In the genomic region with DNA sequence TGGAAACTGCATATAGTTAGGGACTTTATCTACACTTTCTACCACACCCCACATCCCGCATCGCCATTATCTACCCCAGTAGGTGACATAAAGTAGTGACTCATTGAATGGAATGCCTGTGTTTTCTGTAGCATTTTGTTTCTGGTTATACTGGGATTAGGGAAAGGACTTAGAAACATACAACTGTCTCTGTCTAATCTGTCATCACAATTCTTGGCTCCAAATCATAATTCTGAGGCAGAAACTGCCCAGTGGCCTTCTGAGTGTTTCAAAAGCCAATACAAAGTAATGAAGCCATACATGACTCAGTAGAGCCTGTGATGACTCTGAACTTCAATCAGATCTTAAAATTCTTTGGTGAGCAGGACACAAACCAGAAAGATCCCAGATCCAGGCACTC, we compare ENCODE assay signal across 1 cellular context.
A peak's percentile ranks its signal among the peaks of the same experiment; 100 is the strongest.
TF ChIP-seq lines count a peak whose summit lies in the region.

No MANE protein-coding gene starts in this region.

TF ChIP-seq in H1, 55 proteins besides CTCF, POLR2A, EP300 and RAD21:
- TF ChIP-seq, protein P1, sequence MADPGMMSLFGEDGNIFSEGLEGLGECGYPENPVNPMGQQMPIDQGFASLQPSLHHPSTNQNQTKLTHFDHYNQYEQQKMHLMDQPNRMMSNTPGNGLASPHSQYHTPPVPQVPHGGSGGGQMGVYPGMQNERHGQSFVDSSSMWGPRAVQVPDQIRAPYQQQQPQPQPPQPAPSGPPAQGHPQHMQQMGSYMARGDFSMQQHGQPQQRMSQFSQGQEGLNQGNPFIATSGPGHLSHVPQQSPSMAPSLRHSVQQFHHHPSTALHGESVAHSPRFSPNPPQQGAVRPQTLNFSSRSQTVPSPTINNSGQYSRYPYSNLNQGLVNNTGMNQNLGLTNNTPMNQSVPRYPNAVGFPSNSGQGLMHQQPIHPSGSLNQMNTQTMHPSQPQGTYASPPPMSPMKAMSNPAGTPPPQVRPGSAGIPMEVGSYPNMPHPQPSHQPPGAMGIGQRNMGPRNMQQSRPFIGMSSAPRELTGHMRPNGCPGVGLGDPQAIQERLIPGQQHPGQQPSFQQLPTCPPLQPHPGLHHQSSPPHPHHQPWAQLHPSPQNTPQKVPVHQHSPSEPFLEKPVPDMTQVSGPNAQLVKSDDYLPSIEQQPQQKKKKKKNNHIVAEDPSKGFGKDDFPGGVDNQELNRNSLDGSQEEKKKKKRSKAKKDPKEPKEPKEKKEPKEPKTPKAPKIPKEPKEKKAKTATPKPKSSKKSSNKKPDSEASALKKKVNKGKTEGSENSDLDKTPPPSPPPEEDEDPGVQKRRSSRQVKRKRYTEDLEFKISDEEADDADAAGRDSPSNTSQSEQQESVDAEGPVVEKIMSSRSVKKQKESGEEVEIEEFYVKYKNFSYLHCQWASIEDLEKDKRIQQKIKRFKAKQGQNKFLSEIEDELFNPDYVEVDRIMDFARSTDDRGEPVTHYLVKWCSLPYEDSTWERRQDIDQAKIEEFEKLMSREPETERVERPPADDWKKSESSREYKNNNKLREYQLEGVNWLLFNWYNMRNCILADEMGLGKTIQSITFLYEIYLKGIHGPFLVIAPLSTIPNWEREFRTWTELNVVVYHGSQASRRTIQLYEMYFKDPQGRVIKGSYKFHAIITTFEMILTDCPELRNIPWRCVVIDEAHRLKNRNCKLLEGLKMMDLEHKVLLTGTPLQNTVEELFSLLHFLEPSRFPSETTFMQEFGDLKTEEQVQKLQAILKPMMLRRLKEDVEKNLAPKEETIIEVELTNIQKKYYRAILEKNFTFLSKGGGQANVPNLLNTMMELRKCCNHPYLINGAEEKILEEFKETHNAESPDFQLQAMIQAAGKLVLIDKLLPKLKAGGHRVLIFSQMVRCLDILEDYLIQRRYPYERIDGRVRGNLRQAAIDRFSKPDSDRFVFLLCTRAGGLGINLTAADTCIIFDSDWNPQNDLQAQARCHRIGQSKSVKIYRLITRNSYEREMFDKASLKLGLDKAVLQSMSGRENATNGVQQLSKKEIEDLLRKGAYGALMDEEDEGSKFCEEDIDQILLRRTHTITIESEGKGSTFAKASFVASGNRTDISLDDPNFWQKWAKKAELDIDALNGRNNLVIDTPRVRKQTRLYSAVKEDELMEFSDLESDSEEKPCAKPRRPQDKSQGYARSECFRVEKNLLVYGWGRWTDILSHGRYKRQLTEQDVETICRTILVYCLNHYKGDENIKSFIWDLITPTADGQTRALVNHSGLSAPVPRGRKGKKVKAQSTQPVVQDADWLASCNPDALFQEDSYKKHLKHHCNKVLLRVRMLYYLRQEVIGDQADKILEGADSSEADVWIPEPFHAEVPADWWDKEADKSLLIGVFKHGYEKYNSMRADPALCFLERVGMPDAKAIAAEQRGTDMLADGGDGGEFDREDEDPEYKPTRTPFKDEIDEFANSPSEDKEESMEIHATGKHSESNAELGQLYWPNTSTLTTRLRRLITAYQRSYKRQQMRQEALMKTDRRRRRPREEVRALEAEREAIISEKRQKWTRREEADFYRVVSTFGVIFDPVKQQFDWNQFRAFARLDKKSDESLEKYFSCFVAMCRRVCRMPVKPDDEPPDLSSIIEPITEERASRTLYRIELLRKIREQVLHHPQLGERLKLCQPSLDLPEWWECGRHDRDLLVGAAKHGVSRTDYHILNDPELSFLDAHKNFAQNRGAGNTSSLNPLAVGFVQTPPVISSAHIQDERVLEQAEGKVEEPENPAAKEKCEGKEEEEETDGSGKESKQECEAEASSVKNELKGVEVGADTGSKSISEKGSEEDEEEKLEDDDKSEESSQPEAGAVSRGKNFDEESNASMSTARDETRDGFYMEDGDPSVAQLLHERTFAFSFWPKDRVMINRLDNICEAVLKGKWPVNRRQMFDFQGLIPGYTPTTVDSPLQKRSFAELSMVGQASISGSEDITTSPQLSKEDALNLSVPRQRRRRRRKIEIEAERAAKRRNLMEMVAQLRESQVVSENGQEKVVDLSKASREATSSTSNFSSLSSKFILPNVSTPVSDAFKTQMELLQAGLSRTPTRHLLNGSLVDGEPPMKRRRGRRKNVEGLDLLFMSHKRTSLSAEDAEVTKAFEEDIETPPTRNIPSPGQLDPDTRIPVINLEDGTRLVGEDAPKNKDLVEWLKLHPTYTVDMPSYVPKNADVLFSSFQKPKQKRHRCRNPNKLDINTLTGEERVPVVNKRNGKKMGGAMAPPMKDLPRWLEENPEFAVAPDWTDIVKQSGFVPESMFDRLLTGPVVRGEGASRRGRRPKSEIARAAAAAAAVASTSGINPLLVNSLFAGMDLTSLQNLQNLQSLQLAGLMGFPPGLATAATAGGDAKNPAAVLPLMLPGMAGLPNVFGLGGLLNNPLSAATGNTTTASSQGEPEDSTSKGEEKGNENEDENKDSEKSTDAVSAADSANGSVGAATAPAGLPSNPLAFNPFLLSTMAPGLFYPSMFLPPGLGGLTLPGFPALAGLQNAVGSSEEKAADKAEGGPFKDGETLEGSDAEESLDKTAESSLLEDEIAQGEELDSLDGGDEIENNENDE (IDR thresholded peaks at IDR 0.05; ENCODE audit: insufficient replicate concordance, low read length) = no peak
- 0 out of 2 replicates have a peak, but pooled peaks have one; percentile 27 for TF ChIP-seq JUND (IDR thresholded peaks at IDR 0.05; ENCODE audit: low read length)
TF ChIP-seq in H1: peak in this region for 1.
